5 cellular contexts compared by ENCODE assay signal in genomic region chr21:14506859-14507457, GRCh38. TPM values are rescaled to one million over a fixed set of nuclear protein-coding genes. Genes with fewer than 3 reads are reported as not detected.
"Had no signal": no experiment of that assay in that cellular context is flagged by ENCODE, and none has a peak within 500 bp of the region (broad histone marks: within the 10 kb centered on the region; RNA-seq: fewer than 3 reads in every experiment).

No MANE protein-coding gene starts in this region.

RNA-seq across cellular contexts. Expression of gene SAMSN1, which starts 39.2 kb away (rescaled TPM):
- total RNA-seq: LHCN-M2, NCI-H460, PC-3, SJSA1 had no signal
- polyA plus RNA-seq: SK-N-SH had no signal
